ENCODE assay signal across 14 cellular contexts in the genomic region with DNA sequence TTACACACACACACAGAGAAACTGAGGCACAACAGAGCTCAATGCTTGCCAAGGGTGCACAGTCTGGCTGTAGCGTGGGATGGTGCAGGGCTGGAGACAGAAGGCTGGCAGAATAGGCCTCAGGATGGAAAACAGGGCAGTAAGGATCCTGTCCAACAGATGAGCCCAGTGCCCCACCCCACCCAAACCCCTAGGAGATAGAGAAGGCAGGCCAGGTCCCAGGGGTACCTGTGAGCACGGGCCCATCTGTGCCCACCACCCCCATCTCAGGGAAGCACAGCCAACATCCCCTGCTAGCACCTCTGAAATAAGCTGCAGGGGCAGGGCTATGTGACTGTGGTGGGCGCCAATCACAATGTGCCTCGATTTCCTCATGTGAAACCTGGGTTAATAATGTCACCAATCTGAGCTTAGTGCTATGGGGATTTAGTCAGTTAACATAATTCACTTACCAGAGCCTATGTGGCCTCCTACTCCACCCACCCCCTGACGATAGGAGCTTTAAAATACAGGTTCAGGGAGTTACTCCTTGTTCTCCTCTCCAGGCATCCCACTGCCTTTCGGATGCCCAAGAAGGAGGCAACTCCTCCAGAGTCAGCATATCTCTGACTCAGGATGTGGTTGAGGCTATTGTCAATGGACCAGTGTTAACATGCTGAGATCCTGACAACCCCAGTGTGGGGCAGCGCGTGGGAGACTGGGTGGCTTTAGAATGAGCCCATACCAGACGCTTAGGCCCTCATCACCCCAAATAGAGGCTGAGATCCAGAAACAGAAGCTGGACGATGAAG. TPM values are rescaled to one million over a fixed set of nuclear protein-coding genes. Genes with fewer than 3 reads are reported as not detected.
DNase-seq lines count a peak whose midpoint lies in the region; ATAC-seq and TF ChIP-seq lines count a peak whose summit lies in the region.
"Had no signal": no experiment of that assay in that cellular context is flagged by ENCODE, and none has a peak within 500 bp of the region (broad histone marks: within the 10 kb centered on the region; RNA-seq: fewer than 3 reads in every experiment).

No MANE protein-coding gene starts in this region.

- H3K4me3 ChIP-seq in tibial artery, result no peak overlapping the region
- H3K4me3 ChIP-seq: thyroid gland had no signal

- H3K9me3 ChIP-seq in tibial artery, result no peaks in the 10 kb centered on the region
- H3K9me3 ChIP-seq: thyroid gland had no signal

- H3K36me3 ChIP-seq in tibial artery, result no peaks in the 10 kb centered on the region
- H3K36me3 ChIP-seq: thyroid gland had no signal

- H3K36me3 Mint-ChIP-seq in activated naive CD4-positive, alpha-beta T cell treated with anti-CD3 and anti-CD28 coated beads, Interleukin-2, amount 50 U/mL, for 24 hours, result no peaks in the 10 kb centered on the region
- H3K36me3 Mint-ChIP-seq in activated naive CD4-positive, alpha-beta T cell treated with anti-CD3 and anti-CD28 coated beads for 36 hours (ENCODE audit: low read depth), result no peaks in the 10 kb centered on the region
- H3K36me3 Mint-ChIP-seq in activated T-helper 17 cell treated with anti-CD3 and anti-CD28 coated beads, Interleukin-2, amount 50 U/mL, for 72 hours (ENCODE audit: low read depth), result peaks cover 5% of the 10 kb centered on the region
- H3K36me3 Mint-ChIP-seq in activated T-helper 2 cell treated with anti-CD3 and anti-CD28 coated beads, Interferon-gamma antibody, Interleukin-2, Interleukin-4, amounts not matched to agents 10 μg/mL and 5 μg/mL and 100 μg/mL, durations not matched to agents 14 hours and 24 hours and 36 hours (ENCODE audit: low read depth), result no peaks in the 10 kb centered on the region

- H3K4me1 Mint-ChIP-seq in activated naive CD4-positive, alpha-beta T cell treated with anti-CD3 and anti-CD28 coated beads, Interleukin-2, amount 50 U/mL, for 24 hours, result peaks cover 77% of the 10 kb centered on the region
- H3K4me1 Mint-ChIP-seq in activated naive CD4-positive, alpha-beta T cell treated with anti-CD3 and anti-CD28 coated beads for 36 hours (ENCODE audit: low read depth), result peaks cover 67% of the 10 kb centered on the region
- H3K4me1 Mint-ChIP-seq in activated T-helper 17 cell treated with anti-CD3 and anti-CD28 coated beads, Interleukin-2, amount 50 U/mL, for 72 hours, result peaks cover 41% of the 10 kb centered on the region
- H3K4me1 Mint-ChIP-seq in activated T-helper 2 cell treated with anti-CD3 and anti-CD28 coated beads, Interferon-gamma antibody, Interleukin-2, Interleukin-4, amounts not matched to agents 10 μg/mL and 5 μg/mL and 100 μg/mL, durations not matched to agents 14 hours and 24 hours and 36 hours (ENCODE audit: low read depth), result peaks cover 34% of the 10 kb centered on the region

- H3K4me1 ChIP-seq in tibial artery, result peaks cover 0 to 56% (median 42%) of the 10 kb centered on the region in 4 donors

- H3K9me3 Mint-ChIP-seq in activated naive CD4-positive, alpha-beta T cell treated with anti-CD3 and anti-CD28 coated beads, Interleukin-2, amount 50 U/mL, for 24 hours, result no peaks in the 10 kb centered on the region
- no peaks in the 10 kb centered on the region for H3K9me3 Mint-ChIP-seq in activated naive CD4-positive, alpha-beta T cell treated with anti-CD3 and anti-CD28 coated beads for 36 hours
- no peaks in the 10 kb centered on the region for H3K9me3 Mint-ChIP-seq in activated T-helper 17 cell treated with anti-CD3 and anti-CD28 coated beads, Interleukin-2, amount 50 U/mL, for 72 hours
- H3K9me3 Mint-ChIP-seq in activated T-helper 2 cell treated with anti-CD3 and anti-CD28 coated beads, Interferon-gamma antibody, Interleukin-2, Interleukin-4, amounts not matched to agents 10 μg/mL and 5 μg/mL and 100 μg/mL, durations not matched to agents 14 hours and 24 hours and 36 hours, result no peaks in the 10 kb centered on the region

- H3K27ac Mint-ChIP-seq in activated naive CD4-positive, alpha-beta T cell treated with anti-CD3 and anti-CD28 coated beads, Interleukin-2, amount 50 U/mL, for 24 hours, result peak overlapping the region; percentile 35
- no peak overlapping the region for H3K27ac Mint-ChIP-seq in activated naive CD4-positive, alpha-beta T cell treated with anti-CD3 and anti-CD28 coated beads for 36 hours
- peak overlapping the region; percentile 25 for H3K27ac Mint-ChIP-seq in activated T-helper 17 cell treated with anti-CD3 and anti-CD28 coated beads, Interleukin-2, amount 50 U/mL, for 72 hours
- H3K27ac Mint-ChIP-seq in activated T-helper 2 cell treated with anti-CD3 and anti-CD28 coated beads, Interferon-gamma antibody, Interleukin-2, Interleukin-4, amounts not matched to agents 10 μg/mL and 5 μg/mL and 100 μg/mL, durations not matched to agents 14 hours and 24 hours and 36 hours, result no peak overlapping the region

- no peak overlapping the region for H3K4me3 Mint-ChIP-seq in activated naive CD4-positive, alpha-beta T cell treated with anti-CD3 and anti-CD28 coated beads, Interleukin-2, amount 50 U/mL, for 24 hours
- no peak overlapping the region for H3K4me3 Mint-ChIP-seq in activated naive CD4-positive, alpha-beta T cell treated with anti-CD3 and anti-CD28 coated beads for 36 hours
- H3K4me3 Mint-ChIP-seq in activated T-helper 17 cell treated with anti-CD3 and anti-CD28 coated beads, Interleukin-2, amount 50 U/mL, for 72 hours, result no peak overlapping the region
- H3K4me3 Mint-ChIP-seq in activated T-helper 2 cell treated with anti-CD3 and anti-CD28 coated beads, Interferon-gamma antibody, Interleukin-2, Interleukin-4, amounts not matched to agents 10 μg/mL and 5 μg/mL and 100 μg/mL, durations not matched to agents 14 hours and 24 hours and 36 hours (ENCODE audit: low read depth), result no peak overlapping the region

- no peaks in the 10 kb centered on the region for H3K27me3 Mint-ChIP-seq in activated naive CD4-positive, alpha-beta T cell treated with anti-CD3 and anti-CD28 coated beads, Interleukin-2, amount 50 U/mL, for 24 hours
- no peaks in the 10 kb centered on the region for H3K27me3 Mint-ChIP-seq in activated naive CD4-positive, alpha-beta T cell treated with anti-CD3 and anti-CD28 coated beads for 36 hours (ENCODE audit: low read depth)
- no peaks in the 10 kb centered on the region for H3K27me3 Mint-ChIP-seq in activated T-helper 17 cell treated with anti-CD3 and anti-CD28 coated beads, Interleukin-2, amount 50 U/mL, for 72 hours
- no peaks in the 10 kb centered on the region for H3K27me3 Mint-ChIP-seq in activated T-helper 2 cell treated with anti-CD3 and anti-CD28 coated beads, Interferon-gamma antibody, Interleukin-2, Interleukin-4, amounts not matched to agents 10 μg/mL and 5 μg/mL and 100 μg/mL, durations not matched to agents 14 hours and 24 hours and 36 hours (ENCODE audit: low read depth)

- no peak overlapping the region for H3K27ac ChIP-seq in tibial artery
- H3K27ac ChIP-seq: KMS-11, thyroid gland had no signal

- H3K27me3 ChIP-seq in tibial artery, result no peaks in the 10 kb centered on the region
- H3K27me3 ChIP-seq: thyroid gland had no signal

- intact Hi-C loops in activated naive CD4-positive, alpha-beta T cell treated with anti-CD3 and anti-CD28 coated beads for 36 hours (cut with micrococcal nuclease), result no loop called here
- intact Hi-C loops in tibial artery (cut with DNase I; ENCODE audit: low total_unique reads), result no loop called here
- intact Hi-C loops in activated T-helper 2 cell treated with anti-CD3 and anti-CD28 coated beads, Interferon-gamma antibody, Interleukin-2, Interleukin-4, amounts not matched to agents 10 μg/mL and 5 μg/mL and 100 μg/mL, durations not matched to agents 14 hours and 24 hours and 36 hours (cut with micrococcal nuclease), result no loop called here

- peak; percentile 21 for ATAC-seq in activated T-helper 17 cell treated with anti-CD3 and anti-CD28 coated beads, Interleukin-2, amount 50 U/mL, for 72 hours (replicated peaks)

- no peak for DNase-seq in activated naive CD4-positive, alpha-beta T cell treated with anti-CD3 and anti-CD28 coated beads for 36 hours
- DNase-seq in foreskin melanocyte, result peak; percentile 77
- peak; percentile 2 to 40 for DNase-seq in tibial artery
- no peak for DNase-seq in activated T-helper 2 cell treated with anti-CD3 and anti-CD28 coated beads, Interferon-gamma antibody, Interleukin-2, Interleukin-4, amounts not matched to agents 10 μg/mL and 5 μg/mL and 100 μg/mL, durations not matched to agents 14 hours and 24 hours and 36 hours (ENCODE audit: low spot score)
- no peak for DNase-seq in H4 (ENCODE audit: low spot score)
- DNase-seq in effector CD4-positive, alpha-beta T cell, result no peak
- DNase-seq: anterior cingulate cortex, left cardiac atrium, NCI-H1930, NCI-H748 treated with DMSO at 0.1 percent for 48 hours, thyroid gland had no signal

- TF ChIP-seq CTCF in tibial artery (IDR thresholded peaks at IDR 0.05), result no peak

- CTCF ChIA-PET in activated naive CD4-positive, alpha-beta T cell treated with anti-CD3 and anti-CD28 coated beads for 36 hours (lab: Charles Lee), result interaction anchor here (0.9 to 1.4 kb wide), 2 partner anchors 20 to 598 kb away, joined by 3 read pairs; no protein-coding TSS in a partner anchor

RNA-seq across cellular contexts. Expression of gene BICD2, which starts 27.6 kb away (rescaled TPM):
- 10 to 100 TPM; 11.2 to 12.0 TPM for total RNA-seq in activated naive CD4-positive, alpha-beta T cell treated with anti-CD3 and anti-CD28 coated beads for 36 hours
- total RNA-seq in activated T-helper 17 cell treated with anti-CD3 and anti-CD28 coated beads, Interleukin-2, amount 50 U/mL, for 72 hours, result 10 to 100 TPM; 14.2 to 24.9 TPM
- 22.8 and 23.6 TPM in 2 replicates for total RNA-seq in activated T-helper 2 cell treated with anti-CD3 and anti-CD28 coated beads, Interferon-gamma antibody, Interleukin-2, Interleukin-4, amounts not matched to agents 10 μg/mL and 5 μg/mL and 100 μg/mL, durations not matched to agents 14 hours and 24 hours and 36 hours
- 18.3 and 24.3 TPM in 2 replicates for total RNA-seq in H4 (2014; rRNA removed; shearing (Covaris generic))

Comparison
In these comparisons a context has a peak if more than half of its experiments do, and no peak if none do; other contexts are left out.
1. H3K27ac Mint-ChIP-seq: peak in activated naive CD4-positive, alpha-beta T cell treated with anti-CD3 and anti-CD28 coated beads, Interleukin-2, amount 50 U/mL, for 24 hours (single experiment) and activated T-helper 17 cell treated with anti-CD3 and anti-CD28 coated beads, Interleukin-2, amount 50 U/mL, for 72 hours (single experiment); none in activated naive CD4-positive, alpha-beta T cell treated with anti-CD3 and anti-CD28 coated beads for 36 hours (single experiment) and activated T-helper 2 cell treated with anti-CD3 and anti-CD28 coated beads, Interferon-gamma antibody, Interleukin-2, Interleukin-4, amounts not matched to agents 10 μg/mL and 5 μg/mL and 100 μg/mL, durations not matched to agents 14 hours and 24 hours and 36 hours (single experiment).
2. DNase-seq: peak in foreskin melanocyte (single experiment) and tibial artery (2 of 2); none in activated naive CD4-positive, alpha-beta T cell treated with anti-CD3 and anti-CD28 coated beads for 36 hours (single experiment), activated T-helper 2 cell treated with anti-CD3 and anti-CD28 coated beads, Interferon-gamma antibody, Interleukin-2, Interleukin-4, amounts not matched to agents 10 μg/mL and 5 μg/mL and 100 μg/mL, durations not matched to agents 14 hours and 24 hours and 36 hours (single experiment), H4 (single experiment) and effector CD4-positive, alpha-beta T cell (single experiment).